Comparison of ENCODE assay signal across 1 cellular context in genomic region chr12:646303-647038, GRCh38.
TF ChIP-seq lines count a peak whose summit lies in the region.

No MANE protein-coding gene starts in this region.

TF ChIP-seq in HepG2, 621 proteins besides CTCF, POLR2A, EP300 and RAD21 (continued from another document and continues in another):
- peak; percentile 41; the same call in 1 of the 2 replicates for TF ChIP-seq ZSCAN31 (CRISPR knock-in tag; IDR thresholded peaks at IDR 0.05; ENCODE audit: low read depth)
- TF ChIP-seq HMGXB3 (CRISPR knock-in tag; IDR thresholded peaks at IDR 0.05; ENCODE audit: borderline replicate concordance), result peak; percentile 73; the same call in 1 of the 2 replicates
- no peak for TF ChIP-seq ZNF549 (CRISPR knock-in tag; IDR thresholded peaks at IDR 0.05)
- 0 out of 2 replicates have a peak, but pooled peaks have one; percentile 14 for TF ChIP-seq YEATS2 (CRISPR knock-in tag; IDR thresholded peaks at IDR 0.05; ENCODE audit: borderline replicate concordance)
- TF ChIP-seq CEBPB (IDR thresholded peaks at IDR 0.05; ENCODE audit: borderline replicate concordance, low read depth, low read length), result no peak
- TF ChIP-seq ZNF256 (CRISPR knock-in tag; conservative IDR thresholded peaks at IDR 0.05), result no peak
- peak; percentile 59; the same call in 1 of the 2 replicates for TF ChIP-seq ZNF205 (CRISPR knock-in tag; IDR thresholded peaks at IDR 0.05)
- TF ChIP-seq, protein P1, sequence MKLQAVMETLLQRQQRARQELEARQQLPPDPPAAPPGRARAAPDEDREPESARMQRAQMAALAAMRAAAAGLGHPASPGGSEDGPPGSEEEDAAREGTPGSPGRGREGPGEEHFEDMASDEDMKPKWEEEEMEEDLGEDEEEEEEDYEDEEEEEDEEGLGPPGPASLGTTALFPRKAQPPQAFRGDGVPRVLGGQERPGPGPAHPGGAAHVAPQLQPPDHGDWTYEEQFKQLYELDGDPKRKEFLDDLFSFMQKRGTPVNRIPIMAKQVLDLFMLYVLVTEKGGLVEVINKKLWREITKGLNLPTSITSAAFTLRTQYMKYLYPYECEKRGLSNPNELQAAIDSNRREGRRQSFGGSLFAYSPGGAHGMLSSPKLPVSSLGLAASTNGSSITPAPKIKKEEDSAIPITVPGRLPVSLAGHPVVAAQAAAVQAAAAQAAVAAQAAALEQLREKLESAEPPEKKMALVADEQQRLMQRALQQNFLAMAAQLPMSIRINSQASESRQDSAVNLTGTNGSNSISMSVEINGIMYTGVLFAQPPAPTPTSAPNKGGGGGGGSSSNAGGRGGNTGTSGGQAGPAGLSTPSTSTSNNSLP (IDR thresholded peaks at IDR 0.05; ENCODE audit: low read depth, low read length), result no peak
- TF ChIP-seq, protein P2, sequence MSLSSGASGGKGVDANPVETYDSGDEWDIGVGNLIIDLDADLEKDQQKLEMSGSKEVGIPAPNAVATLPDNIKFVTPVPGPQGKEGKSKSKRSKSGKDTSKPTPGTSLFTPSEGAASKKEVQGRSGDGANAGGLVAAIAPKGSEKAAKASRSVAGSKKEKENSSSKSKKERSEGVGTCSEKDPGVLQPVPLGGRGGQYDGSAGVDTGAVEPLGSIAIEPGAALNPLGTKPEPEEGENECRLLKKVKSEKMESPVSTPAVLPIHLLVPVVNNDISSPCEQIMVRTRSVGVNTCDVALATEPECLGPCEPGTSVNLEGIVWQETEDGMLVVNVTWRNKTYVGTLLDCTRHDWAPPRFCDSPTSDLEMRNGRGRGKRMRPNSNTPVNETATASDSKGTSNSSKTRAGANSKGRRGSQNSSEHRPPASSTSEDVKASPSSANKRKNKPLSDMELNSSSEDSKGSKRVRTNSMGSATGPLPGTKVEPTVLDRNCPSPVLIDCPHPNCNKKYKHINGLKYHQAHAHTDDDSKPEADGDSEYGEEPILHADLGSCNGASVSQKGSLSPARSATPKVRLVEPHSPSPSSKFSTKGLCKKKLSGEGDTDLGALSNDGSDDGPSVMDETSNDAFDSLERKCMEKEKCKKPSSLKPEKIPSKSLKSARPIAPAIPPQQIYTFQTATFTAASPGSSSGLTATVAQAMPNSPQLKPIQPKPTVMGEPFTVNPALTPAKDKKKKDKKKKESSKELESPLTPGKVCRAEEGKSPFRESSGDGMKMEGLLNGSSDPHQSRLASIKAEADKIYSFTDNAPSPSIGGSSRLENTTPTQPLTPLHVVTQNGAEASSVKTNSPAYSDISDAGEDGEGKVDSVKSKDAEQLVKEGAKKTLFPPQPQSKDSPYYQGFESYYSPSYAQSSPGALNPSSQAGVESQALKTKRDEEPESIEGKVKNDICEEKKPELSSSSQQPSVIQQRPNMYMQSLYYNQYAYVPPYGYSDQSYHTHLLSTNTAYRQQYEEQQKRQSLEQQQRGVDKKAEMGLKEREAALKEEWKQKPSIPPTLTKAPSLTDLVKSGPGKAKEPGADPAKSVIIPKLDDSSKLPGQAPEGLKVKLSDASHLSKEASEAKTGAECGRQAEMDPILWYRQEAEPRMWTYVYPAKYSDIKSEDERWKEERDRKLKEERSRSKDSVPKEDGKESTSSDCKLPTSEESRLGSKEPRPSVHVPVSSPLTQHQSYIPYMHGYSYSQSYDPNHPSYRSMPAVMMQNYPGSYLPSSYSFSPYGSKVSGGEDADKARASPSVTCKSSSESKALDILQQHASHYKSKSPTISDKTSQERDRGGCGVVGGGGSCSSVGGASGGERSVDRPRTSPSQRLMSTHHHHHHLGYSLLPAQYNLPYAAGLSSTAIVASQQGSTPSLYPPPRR (CRISPR knock-in tag; IDR thresholded peaks at IDR 0.05; ENCODE audit: borderline replicate concordance), result peak; percentile 95
- no peak for TF ChIP-seq ZNF773 (CRISPR knock-in tag; IDR thresholded peaks at IDR 0.05; ENCODE audit: borderline replicate concordance)
- TF ChIP-seq ZC3H13 (CRISPR knock-in tag; IDR thresholded peaks at IDR 0.05), result no peak
- TF ChIP-seq, protein P3, sequence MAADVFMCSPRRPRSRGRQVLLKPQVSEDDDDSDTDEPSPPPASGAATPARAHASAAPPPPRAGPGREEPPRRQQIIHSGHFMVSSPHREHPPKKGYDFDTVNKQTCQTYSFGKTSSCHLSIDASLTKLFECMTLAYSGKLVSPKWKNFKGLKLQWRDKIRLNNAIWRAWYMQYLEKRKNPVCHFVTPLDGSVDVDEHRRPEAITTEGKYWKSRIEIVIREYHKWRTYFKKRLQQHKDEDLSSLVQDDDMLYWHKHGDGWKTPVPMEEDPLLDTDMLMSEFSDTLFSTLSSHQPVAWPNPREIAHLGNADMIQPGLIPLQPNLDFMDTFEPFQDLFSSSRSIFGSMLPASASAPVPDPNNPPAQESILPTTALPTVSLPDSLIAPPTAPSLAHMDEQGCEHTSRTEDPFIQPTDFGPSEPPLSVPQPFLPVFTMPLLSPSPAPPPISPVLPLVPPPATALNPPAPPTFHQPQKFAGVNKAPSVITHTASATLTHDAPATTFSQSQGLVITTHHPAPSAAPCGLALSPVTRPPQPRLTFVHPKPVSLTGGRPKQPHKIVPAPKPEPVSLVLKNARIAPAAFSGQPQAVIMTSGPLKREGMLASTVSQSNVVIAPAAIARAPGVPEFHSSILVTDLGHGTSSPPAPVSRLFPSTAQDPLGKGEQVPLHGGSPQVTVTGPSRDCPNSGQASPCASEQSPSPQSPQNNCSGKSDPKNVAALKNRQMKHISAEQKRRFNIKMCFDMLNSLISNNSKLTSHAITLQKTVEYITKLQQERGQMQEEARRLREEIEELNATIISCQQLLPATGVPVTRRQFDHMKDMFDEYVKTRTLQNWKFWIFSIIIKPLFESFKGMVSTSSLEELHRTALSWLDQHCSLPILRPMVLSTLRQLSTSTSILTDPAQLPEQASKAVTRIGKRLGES (CRISPR knock-in tag; IDR thresholded peaks at IDR 0.05; ENCODE audit: borderline replicate concordance), result peak; percentile 87; the same call in 1 of the 2 replicates
- TF ChIP-seq MAFF (IDR thresholded peaks at IDR 0.05; ENCODE audit: low read depth, low read length), result no peak
- no peak; the same call in 1 of the 2 replicates for TF ChIP-seq BRF2 (CRISPR knock-in tag; IDR thresholded peaks at IDR 0.05)
- no peak for TF ChIP-seq REL (CRISPR knock-in tag; conservative IDR thresholded peaks at IDR 0.05)
- no peak for TF ChIP-seq ZNF550 (CRISPR knock-in tag; IDR thresholded peaks at IDR 0.05; ENCODE audit: borderline replicate concordance)
- TF ChIP-seq, protein P4, sequence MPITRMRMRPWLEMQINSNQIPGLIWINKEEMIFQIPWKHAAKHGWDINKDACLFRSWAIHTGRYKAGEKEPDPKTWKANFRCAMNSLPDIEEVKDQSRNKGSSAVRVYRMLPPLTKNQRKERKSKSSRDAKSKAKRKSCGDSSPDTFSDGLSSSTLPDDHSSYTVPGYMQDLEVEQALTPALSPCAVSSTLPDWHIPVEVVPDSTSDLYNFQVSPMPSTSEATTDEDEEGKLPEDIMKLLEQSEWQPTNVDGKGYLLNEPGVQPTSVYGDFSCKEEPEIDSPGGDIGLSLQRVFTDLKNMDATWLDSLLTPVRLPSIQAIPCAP (CRISPR knock-in tag; IDR thresholded peaks at IDR 0.05; ENCODE audit: low read depth), result no peak
- TF ChIP-seq REPIN1 (CRISPR knock-in tag; IDR thresholded peaks at IDR 0.05; ENCODE audit: borderline replicate concordance, low read depth), result peak; percentile 59; the same call in 1 of the 2 replicates
- peak; percentile 97 for TF ChIP-seq HNF1B (CRISPR knock-in tag; IDR thresholded peaks at IDR 0.05)
- no peak for TF ChIP-seq GABPA (IDR thresholded peaks at IDR 0.05; ENCODE audit: low read depth, low read length)
- TF ChIP-seq GABPA (CRISPR knock-in tag; IDR thresholded peaks at IDR 0.05; ENCODE audit: low read depth), result peak; percentile 64
- TF ChIP-seq KLF11 (CRISPR knock-in tag; IDR thresholded peaks at IDR 0.05), result no peak; the same call in 1 of the 2 replicates
- no peak for TF ChIP-seq RARG (CRISPR knock-in tag; IDR thresholded peaks at IDR 0.05; ENCODE audit: low read depth)
- no peak for TF ChIP-seq NFE2 (CRISPR knock-in tag; IDR thresholded peaks at IDR 0.05)
- TF ChIP-seq ZNF709 (CRISPR knock-in tag; IDR thresholded peaks at IDR 0.05), result 0 out of 2 replicates have a peak, but pooled peaks have one; percentile 51
- TF ChIP-seq CSRNP1 (CRISPR knock-in tag; IDR thresholded peaks at IDR 0.05), result no peak
- peak; percentile 39; the same call in 1 of the 2 replicates for TF ChIP-seq ZNF629 (CRISPR knock-in tag; conservative IDR thresholded peaks at IDR 0.05)
- TF ChIP-seq, protein P5, sequence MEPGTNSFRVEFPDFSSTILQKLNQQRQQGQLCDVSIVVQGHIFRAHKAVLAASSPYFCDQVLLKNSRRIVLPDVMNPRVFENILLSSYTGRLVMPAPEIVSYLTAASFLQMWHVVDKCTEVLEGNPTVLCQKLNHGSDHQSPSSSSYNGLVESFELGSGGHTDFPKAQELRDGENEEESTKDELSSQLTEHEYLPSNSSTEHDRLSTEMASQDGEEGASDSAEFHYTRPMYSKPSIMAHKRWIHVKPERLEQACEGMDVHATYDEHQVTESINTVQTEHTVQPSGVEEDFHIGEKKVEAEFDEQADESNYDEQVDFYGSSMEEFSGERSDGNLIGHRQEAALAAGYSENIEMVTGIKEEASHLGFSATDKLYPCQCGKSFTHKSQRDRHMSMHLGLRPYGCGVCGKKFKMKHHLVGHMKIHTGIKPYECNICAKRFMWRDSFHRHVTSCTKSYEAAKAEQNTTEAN (CRISPR knock-in tag; conservative IDR thresholded peaks at IDR 0.05), result peak; percentile 90
- TF ChIP-seq MTF1 (CRISPR knock-in tag; IDR thresholded peaks at IDR 0.05), result no peak
- TF ChIP-seq ATAD3A (CRISPR knock-in tag; IDR thresholded peaks at IDR 0.05), result no peak
- TF ChIP-seq ZNF224 (CRISPR knock-in tag; IDR thresholded peaks at IDR 0.05), result no peak
- peak; percentile 72 for TF ChIP-seq HOMEZ (CRISPR knock-in tag; IDR thresholded peaks at IDR 0.05; ENCODE audit: low read depth)
